Comparison of ENCODE assay signal across 9 cellular contexts in genomic region chr2:26412091-26412673, GRCh38. TPM values are rescaled to one million over a fixed set of nuclear protein-coding genes. Genes with fewer than 3 reads are reported as not detected.
A peak's percentile ranks its signal among the peaks of the same experiment; 100 is the strongest.
DNase-seq lines count a peak whose midpoint lies in the region; ATAC-seq and TF ChIP-seq lines count a peak whose summit lies in the region.
"Had no signal": no experiment of that assay in that cellular context is flagged by ENCODE, and none has a peak within 500 bp of the region (broad histone marks: within the 10 kb centered on the region; RNA-seq: fewer than 3 reads in every experiment).

No MANE protein-coding gene starts in this region.

- no peaks in the 10 kb centered on the region for H3K4me1 ChIP-seq in CD4-positive, CD25-positive, alpha-beta regulatory T cell (ENCODE audit: control insufficient read depth, insufficient read depth, low read length, poor library complexity, severe bottlenecking)
- peaks cover 10% of the 10 kb centered on the region for H3K4me1 ChIP-seq in OCI-LY3 (ENCODE audit: low read length)

- H3K27ac Mint-ChIP-seq in CD4-positive, CD25-positive, alpha-beta regulatory T cell = peak overlapping the region in 2 of 3 donors; percentile 26 to 34

- H3K27ac ChIP-seq in CD4-positive, CD25-positive, alpha-beta regulatory T cell (ENCODE audit: insufficient read depth, low read length, poor library complexity, severe bottlenecking) = no peak overlapping the region
- H3K27ac ChIP-seq in OCI-LY3 (ENCODE audit: low read length) (peak overlapping the region; percentile 37), dorsolateral prefrontal cortex (peak overlapping the region in 1 of 59 donors; percentile 28)

- H3K9me3 Mint-ChIP-seq in CD4-positive, CD25-positive, alpha-beta regulatory T cell = peaks cover 0 to 4% (median 0%) of the 10 kb centered on the region in 7 donors

- H3K36me3 Mint-ChIP-seq in CD4-positive, CD25-positive, alpha-beta regulatory T cell = no peaks in the 10 kb centered on the region

- H3K4me2 ChIP-seq in OCI-LY3 (ENCODE audit: low read length) = peak overlapping the region; percentile 66

- TF ChIP-seq CTCF in OCI-LY3 (IDR thresholded peaks at IDR 0.05; ENCODE audit: low read depth, low read length) (no peak), dorsolateral prefrontal cortex (IDR thresholded peaks at IDR 0.05 in 54 of 56, conservative IDR thresholded peaks at IDR 0.05 in 2 of 56; ENCODE audit: low read depth in 1 of 56, partially characterized antibody in 56 of 56) (no peak)

- H3K36me3 ChIP-seq in CD4-positive, CD25-positive, alpha-beta regulatory T cell (ENCODE audit: control insufficient read depth, insufficient read depth, low read length) = no peaks in the 10 kb centered on the region
- H3K36me3 ChIP-seq in OCI-LY3 (replicated peaks; ENCODE audit: low read depth, low read length) = no peaks in the 10 kb centered on the region

- peak in 1 of 3 donors; percentile 46 for DNase-seq in CD4-positive, CD25-positive, alpha-beta regulatory T cell
- DNase-seq in fibroblast of peridontal ligament (ENCODE audit: extremely low read depth) (peak; percentile 32), dorsolateral prefrontal cortex (no peak), NCI-H510A treated with DMSO at 0.1 percent for 48 hours (lab: John Stamatoyannopoulos, UW) (no peak)

- H3K9me3 ChIP-seq in CD4-positive, CD25-positive, alpha-beta regulatory T cell (ENCODE audit: control insufficient read depth in 2 of 2, low read length in 2 of 2) = no peaks in the 10 kb centered on the region
- H3K9me3 ChIP-seq in OCI-LY3 (ENCODE audit: insufficient read depth, low read length) = no peaks in the 10 kb centered on the region

- no peaks in the 10 kb centered on the region for H3K79me2 ChIP-seq in OCI-LY3 (ENCODE audit: low read length)

- H3K27me3 Mint-ChIP-seq in CD4-positive, CD25-positive, alpha-beta regulatory T cell = peaks cover 12% of the 10 kb centered on the region

- intact Hi-C loops in dorsolateral prefrontal cortex (cut with DNase I) = no loop called here

- peak in 1 of 2 donors; percentile 11 for ATAC-seq in CD4-positive, CD25-positive, alpha-beta regulatory T cell (ENCODE audit: low read depth in 2 of 2)
- ATAC-seq in GM21381 (IDR thresholded peaks at IDR 0.05; ENCODE audit: unreplicated experiment) (peak; percentile 64), HG03159 (IDR thresholded peaks at IDR 0.05; ENCODE audit: unreplicated experiment) (no peak), HG03565 (IDR thresholded peaks at IDR 0.05; ENCODE audit: unreplicated experiment) (no peak)

- H4K20me1 ChIP-seq in OCI-LY3 (ENCODE audit: insufficient read depth, low read length) = no peaks in the 10 kb centered on the region

- peaks cover 2% of the 10 kb centered on the region for H3K27me3 ChIP-seq in CD4-positive, CD25-positive, alpha-beta regulatory T cell (ENCODE audit: control insufficient read depth, insufficient read depth, low read length)
- H3K27me3 ChIP-seq in OCI-LY3 (ENCODE audit: low read depth, low read length) (no peaks in the 10 kb centered on the region), dorsolateral prefrontal cortex (no peaks in the 10 kb centered on the region)

- peak overlapping the region; percentile 56 for H3K9ac ChIP-seq in OCI-LY3 (ENCODE audit: low read length)

- peak overlapping the region; percentile 78 for H3K4me3 ChIP-seq in CD4-positive, CD25-positive, alpha-beta regulatory T cell (ENCODE audit: low read depth, low read length)
- H3K4me3 ChIP-seq in OCI-LY3 (ENCODE audit: low read length) (peak overlapping the region; percentile 75), dorsolateral prefrontal cortex (peak overlapping the region in 12 of 59 donors; percentile 1 to 41 (median 12))

- peaks cover 0 to 9% (median 4%) of the 10 kb centered on the region in 4 donors for H3K4me1 Mint-ChIP-seq in CD4-positive, CD25-positive, alpha-beta regulatory T cell

- H2AFZ ChIP-seq in OCI-LY3 (ENCODE audit: low read depth, low read length) = peak overlapping the region; percentile 99

- peak overlapping the region; percentile 6 to 76 (median 44) for H3K4me3 Mint-ChIP-seq in CD4-positive, CD25-positive, alpha-beta regulatory T cell

RNA-seq across cellular contexts. Expression of gene DRC1, which starts 10.5 kb away (rescaled TPM):
- total RNA-seq in CD4-positive, CD25-positive, alpha-beta regulatory T cell = not detected
- polyA plus RNA-seq in CD4-positive, CD25-positive, alpha-beta regulatory T cell = not detected
- 1 to 10 TPM; 1.0 to 6.9 (median 3.3) TPM for total RNA-seq in dorsolateral prefrontal cortex
- total RNA-seq: glomerular endothelial cell had no signal
